ENCODE assay signal across 27 cellular contexts in the genomic region with DNA sequence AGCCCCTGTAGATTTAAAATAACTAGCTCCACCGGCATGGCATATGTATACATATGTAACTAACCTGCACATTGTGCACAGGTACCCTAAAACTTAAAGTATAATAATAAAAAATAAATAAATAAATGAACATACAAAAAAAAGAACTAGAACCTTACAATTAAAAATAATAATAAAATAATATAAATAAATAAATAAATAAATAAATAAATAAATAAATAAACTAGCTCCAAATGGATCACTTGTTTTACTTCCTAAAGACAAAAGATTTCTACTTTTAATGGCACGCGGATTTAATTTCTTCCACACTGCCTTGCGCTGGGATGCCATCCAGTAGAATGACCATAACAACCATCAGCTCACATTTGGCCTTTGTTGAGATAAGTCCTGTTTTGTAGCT.
"Had no signal": no experiment of that assay in that cellular context is flagged by ENCODE, and none has a peak within 500 bp of the region (broad histone marks: within the 10 kb centered on the region; RNA-seq: fewer than 3 reads in every experiment).

No MANE protein-coding gene starts in this region.

- H3K4me3 ChIP-seq: stomach, suprapubic skin, testis, thoracic aorta, thyroid gland, tibial artery, tibial nerve, transverse colon, upper lobe of left lung, upper lobe of right lung, uterus, vagina had no signal

- H3K9me3 Mint-ChIP-seq: stimulated activated effector memory CD8-positive, alpha-beta T cell treated with anti-CD3 and anti-CD28 coated beads, Interleukin-12 subunit alpha, Interleukin-12 subunit beta, amount 100 ng/mL, for 72 hours; stimulated activated memory B cell treated with anti-CD40 and anti-IgM and Interleukin-4, amounts not matched to agents 10 μg/mL and 1 μg/mL and 100 μg/mL, for 72 hours; stimulated activated naive B cell treated with anti-CD40 and anti-IgM and Interleukin-4, amounts not matched to agents 10 μg/mL and 1 μg/mL and 100 μg/mL, for 72 hours; stimulated activated naive CD8-positive, alpha-beta T cell treated with anti-CD3 and anti-CD28 coated beads, Interleukin-15, amount 100 ng/mL, for 72 hours; stimulated activated naive CD8-positive, alpha-beta T cell treated with anti-CD3 and anti-CD28 coated beads, Interleukin-15, Interleukin-2, amounts not matched to agents 100 ng/mL and 50 ng/mL, for 24 hours; type B pancreatic cell had no signal

- H3K4me1 Mint-ChIP-seq: stimulated activated effector memory CD8-positive, alpha-beta T cell treated with anti-CD3 and anti-CD28 coated beads, Interleukin-12 subunit alpha, Interleukin-12 subunit beta, amount 100 ng/mL, for 72 hours; stimulated activated memory B cell treated with anti-CD40 and anti-IgM and Interleukin-4, amounts not matched to agents 10 μg/mL and 1 μg/mL and 100 μg/mL, for 72 hours; stimulated activated naive B cell treated with anti-CD40 and anti-IgM and Interleukin-4, amounts not matched to agents 10 μg/mL and 1 μg/mL and 100 μg/mL, for 72 hours; stimulated activated naive CD8-positive, alpha-beta T cell treated with anti-CD3 and anti-CD28 coated beads, Interleukin-15, amount 100 ng/mL, for 72 hours had no signal

- DNase-seq: stimulated activated CD4-positive, alpha-beta T cell treated with anti-CD3 and anti-CD28 coated beads, Interleukin-2, amount 100 ng/mL, for 48 hours; stimulated activated CD4-positive, alpha-beta T cell treated with anti-CD3 and anti-CD28 coated beads, Interleukin-4, amount 100 ng/mL, for 1 hour; stimulated activated CD4-positive, alpha-beta T cell treated with anti-CD3 and anti-CD28 coated beads, Interleukin-4, amount 100 ng/mL, for 24 hours; stimulated activated CD4-positive, alpha-beta T cell treated with anti-CD3 and anti-CD28 coated beads, Interleukin-4, amount 100 ng/mL, for 4 hours; stimulated activated CD8-positive, alpha-beta memory T cell treated with anti-CD3 and anti-CD28 coated beads, Interleukin-4, amount 100 ng/mL, for 48 hours; stimulated activated naive B cell treated with anti-CD40 and anti-IgM and Interleukin-4, amounts not matched to agents 10 μg/mL and 1 μg/mL and 100 μg/mL, for 72 hours; stimulated activated naive CD4-positive, alpha-beta T cell; stimulated activated naive CD8-positive, alpha-beta T cell treated with anti-CD3 and anti-CD28 coated beads, Interleukin-15, amount 100 ng/mL, for 72 hours; stimulated activated naive CD8-positive, alpha-beta T cell treated with anti-CD3 and anti-CD28 coated beads, Interleukin-15, Interleukin-2, amounts not matched to agents 100 U/mL and 50 U/mL, for 24 hours; stomach; substantia nigra; testis; thyroid gland; tibial artery; transverse colon; trophoblast cell; upper lobe of left lung; upper lobe of right lung; uterus had no signal

- H3K9me3 ChIP-seq: stomach, suprapubic skin, testis, thoracic aorta, thyroid gland, tibial artery, tibial nerve, transverse colon, upper lobe of left lung, upper lobe of right lung, uterus, vagina had no signal

- H3K27me3 Mint-ChIP-seq: stimulated activated memory B cell treated with anti-CD40 and anti-IgM and Interleukin-4, amounts not matched to agents 10 μg/mL and 1 μg/mL and 100 μg/mL, for 72 hours; stimulated activated naive B cell treated with anti-CD40 and anti-IgM and Interleukin-4, amounts not matched to agents 10 μg/mL and 1 μg/mL and 100 μg/mL, for 72 hours; stimulated activated naive CD8-positive, alpha-beta T cell treated with anti-CD3 and anti-CD28 coated beads, Interleukin-15, amount 100 ng/mL, for 72 hours; stimulated activated naive CD8-positive, alpha-beta T cell treated with anti-CD3 and anti-CD28 coated beads, Interleukin-15, Interleukin-2, amounts not matched to agents 100 ng/mL and 50 ng/mL, for 24 hours; type B pancreatic cell had no signal

- H3K4me3 Mint-ChIP-seq: stimulated activated effector memory CD8-positive, alpha-beta T cell treated with anti-CD3 and anti-CD28 coated beads, Interleukin-12 subunit alpha, Interleukin-12 subunit beta, amount 100 ng/mL, for 72 hours; stimulated activated memory B cell treated with anti-CD40 and anti-IgM and Interleukin-4, amounts not matched to agents 10 μg/mL and 1 μg/mL and 100 μg/mL, for 72 hours; stimulated activated naive B cell treated with anti-CD40 and anti-IgM and Interleukin-4, amounts not matched to agents 10 μg/mL and 1 μg/mL and 100 μg/mL, for 72 hours; stimulated activated naive CD8-positive, alpha-beta T cell treated with anti-CD3 and anti-CD28 coated beads, Interleukin-15, amount 100 ng/mL, for 72 hours; stimulated activated naive CD8-positive, alpha-beta T cell treated with anti-CD3 and anti-CD28 coated beads, Interleukin-15, Interleukin-2, amounts not matched to agents 100 ng/mL and 50 ng/mL, for 24 hours; type B pancreatic cell had no signal

- H3K36me3 ChIP-seq: stomach, suprapubic skin, thoracic aorta, thyroid gland, tibial artery, tibial nerve, transverse colon, upper lobe of left lung, upper lobe of right lung, uterus, vagina had no signal

- H3K27ac ChIP-seq: stomach, suprapubic skin, testis, thoracic aorta, thyroid gland, tibial artery, tibial nerve, transverse colon, upper lobe of left lung, upper lobe of right lung, uterus, vagina had no signal

- ATAC-seq: stimulated activated effector memory CD8-positive, alpha-beta T cell treated with anti-CD3 and anti-CD28 coated beads, Interleukin-12 subunit alpha, Interleukin-12 subunit beta, amount 100 ng/mL, for 72 hours; stimulated activated memory B cell treated with anti-CD40 and anti-IgM and Interleukin-4, amounts not matched to agents 10 μg/mL and 1 μg/mL and 100 μg/mL, for 72 hours; stimulated activated naive B cell treated with anti-CD40 and anti-IgM and Interleukin-4, amounts not matched to agents 10 μg/mL and 1 μg/mL and 100 μg/mL, for 72 hours; stimulated activated naive CD8-positive, alpha-beta T cell treated with anti-CD3 and anti-CD28 coated beads, Interleukin-15, amount 100 ng/mL, for 72 hours; stimulated activated naive CD8-positive, alpha-beta T cell treated with anti-CD3 and anti-CD28 coated beads, Interleukin-15, Interleukin-2, amounts not matched to agents 100 U/mL and 50 U/mL, for 24 hours; upper lobe of right lung had no signal

- H3K27me3 ChIP-seq: stomach, suprapubic skin, testis, thyroid gland, tibial artery, tibial nerve, transverse colon, upper lobe of left lung, upper lobe of right lung, uterus, vagina had no signal

- H3K27ac Mint-ChIP-seq: stimulated activated effector memory CD8-positive, alpha-beta T cell treated with anti-CD3 and anti-CD28 coated beads, Interleukin-12 subunit alpha, Interleukin-12 subunit beta, amount 100 ng/mL, for 72 hours; stimulated activated memory B cell treated with anti-CD40 and anti-IgM and Interleukin-4, amounts not matched to agents 10 μg/mL and 1 μg/mL and 100 μg/mL, for 72 hours; stimulated activated naive B cell treated with anti-CD40 and anti-IgM and Interleukin-4, amounts not matched to agents 10 μg/mL and 1 μg/mL and 100 μg/mL, for 72 hours; stimulated activated naive CD8-positive, alpha-beta T cell treated with anti-CD3 and anti-CD28 coated beads, Interleukin-15, amount 100 ng/mL, for 72 hours; stimulated activated naive CD8-positive, alpha-beta T cell treated with anti-CD3 and anti-CD28 coated beads, Interleukin-15, Interleukin-2, amounts not matched to agents 100 ng/mL and 50 ng/mL, for 24 hours; type B pancreatic cell had no signal

- H3K36me3 Mint-ChIP-seq: stimulated activated effector memory CD8-positive, alpha-beta T cell treated with anti-CD3 and anti-CD28 coated beads, Interleukin-12 subunit alpha, Interleukin-12 subunit beta, amount 100 ng/mL, for 72 hours; stimulated activated memory B cell treated with anti-CD40 and anti-IgM and Interleukin-4, amounts not matched to agents 10 μg/mL and 1 μg/mL and 100 μg/mL, for 72 hours; stimulated activated naive B cell treated with anti-CD40 and anti-IgM and Interleukin-4, amounts not matched to agents 10 μg/mL and 1 μg/mL and 100 μg/mL, for 72 hours; type B pancreatic cell had no signal

- H3K4me1 ChIP-seq: stomach, suprapubic skin, testis, tibial artery, tibial nerve, upper lobe of left lung, upper lobe of right lung, uterus, vagina had no signal
